In the genomic region with DNA sequence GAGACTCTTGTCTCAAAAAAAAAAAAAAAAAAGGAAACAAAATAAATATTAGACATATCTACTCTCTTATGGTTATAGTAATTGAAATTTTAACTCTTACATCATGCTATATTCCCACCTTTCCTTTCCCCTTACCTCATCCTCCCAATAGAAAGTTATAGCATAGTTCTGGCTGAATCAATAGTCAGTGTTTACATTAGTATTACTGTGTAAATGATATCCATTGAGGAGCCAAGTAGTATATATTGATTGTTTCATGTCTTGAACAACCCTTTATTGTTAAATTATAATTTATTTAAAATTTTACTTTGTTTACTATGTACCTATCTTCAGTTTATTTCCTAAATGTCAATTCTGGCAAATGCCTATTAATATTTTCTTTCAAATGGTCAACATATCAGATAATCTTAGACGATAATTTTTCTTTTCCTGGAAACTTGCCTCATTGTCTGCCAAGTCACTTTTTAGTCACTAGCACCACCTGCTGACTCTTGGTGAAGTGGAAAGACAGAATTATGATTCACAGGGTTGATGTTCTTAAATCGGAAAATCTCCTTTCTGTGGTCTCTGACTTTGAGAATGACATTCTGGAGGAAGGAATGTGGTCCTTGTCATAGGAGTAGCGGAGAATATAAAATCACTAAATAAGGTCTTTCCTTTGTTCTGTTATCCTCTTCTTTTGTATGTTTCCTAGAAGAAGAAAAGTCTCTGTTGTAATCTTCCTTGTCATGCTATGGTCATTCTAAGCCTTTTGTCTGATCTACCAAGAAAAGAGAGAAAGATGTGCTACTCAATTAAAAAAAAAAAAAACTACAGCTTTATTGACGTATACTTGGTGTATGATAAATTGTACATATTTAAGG, we compare ENCODE assay signal across 1 cellular context.
TF ChIP-seq lines count a peak whose summit lies in the region.

No MANE protein-coding gene starts in this region.

TF ChIP-seq in H1, 55 proteins besides CTCF, POLR2A, EP300 and RAD21:
- peak; percentile 37; the same call in 1 of the 2 replicates for TF ChIP-seq JUND (IDR thresholded peaks at IDR 0.05; ENCODE audit: low read length)
- TF ChIP-seq TAF1 (IDR thresholded peaks at IDR 0.05; ENCODE audit: low read depth, low read length) = no peak
TF ChIP-seq in H1: peak in this region for 1.
